In genomic region chr4:125280892-125281403, GRCh38 we compare ENCODE assay signal across 36 cellular contexts. TPM values are rescaled to one million over a fixed set of nuclear protein-coding genes. Genes with fewer than 3 reads are reported as not detected.
"Had no signal": no experiment of that assay in that cellular context is flagged by ENCODE, and none has a peak within 500 bp of the region (broad histone marks: within the 10 kb centered on the region; RNA-seq: fewer than 3 reads in every experiment).

No MANE protein-coding gene starts in this region.

- H3K4me1 Mint-ChIP-seq: activated T-helper 17 cell treated with anti-CD3 and anti-CD28 coated beads, Interleukin-2, amount 50 U/mL, for 72 hours had no signal

- ATAC-seq: activated CD8-positive, alpha-beta T cell treated with anti-CD3 and anti-CD28 coated beads for 36 hours; activated naive CD4-positive, alpha-beta T cell treated with anti-CD3 and anti-CD28 coated beads, Interleukin-2, amount 50 U/mL, for 72 hours; activated T-cell treated with anti-CD3 and anti-CD28 coated beads, Interleukin-2, amount 50 U/mL, for 72 hours; activated T-helper 17 cell treated with anti-CD3 and anti-CD28 coated beads, Interleukin-2, amount 50 U/mL, for 72 hours; Right ventricle myocardium inferior; SK-N-SH treated with all-trans-retinoic acid at 6 μM for 48 hours had no signal

- H3K4me3 ChIP-seq: PC-9 had no signal

- H3K9me3 Mint-ChIP-seq: activated CD8-positive, alpha-beta T cell treated with anti-CD3 and anti-CD28 coated beads for 36 hours; activated naive CD4-positive, alpha-beta T cell treated with anti-CD3 and anti-CD28 coated beads for 36 hours; activated naive CD4-positive, alpha-beta T cell treated with anti-CD3 and anti-CD28 coated beads, Interleukin-2, amount 50 U/mL, for 72 hours; activated T-cell treated with anti-CD3 and anti-CD28 coated beads, Interleukin-2, amount 50 U/mL, for 72 hours; activated T-helper 17 cell treated with anti-CD3 and anti-CD28 coated beads, Interleukin-2, amount 50 U/mL, for 72 hours had no signal

- H3K4me3 Mint-ChIP-seq: activated CD8-positive, alpha-beta T cell treated with anti-CD3 and anti-CD28 coated beads for 36 hours; activated naive CD4-positive, alpha-beta T cell treated with anti-CD3 and anti-CD28 coated beads for 36 hours; activated T-cell treated with anti-CD3 and anti-CD28 coated beads, Interleukin-2, amount 50 U/mL, for 72 hours; activated T-helper 17 cell treated with anti-CD3 and anti-CD28 coated beads, Interleukin-2, amount 50 U/mL, for 72 hours had no signal

- H3K4me2 ChIP-seq: KMS-11, PC-9 had no signal

- H3K9ac ChIP-seq: KMS-11 had no signal

- H3K27me3 ChIP-seq: brain microvascular endothelial cell had no signal

- H2AFZ ChIP-seq: PC-9 had no signal

- H3K27me3 Mint-ChIP-seq: activated T-helper 17 cell treated with anti-CD3 and anti-CD28 coated beads, Interleukin-2, amount 50 U/mL, for 72 hours had no signal

- H3K27ac Mint-ChIP-seq: activated CD8-positive, alpha-beta T cell treated with anti-CD3 and anti-CD28 coated beads for 36 hours; activated naive CD4-positive, alpha-beta T cell treated with anti-CD3 and anti-CD28 coated beads for 36 hours; activated naive CD4-positive, alpha-beta T cell treated with anti-CD3 and anti-CD28 coated beads, Interleukin-2, amount 50 U/mL, for 72 hours; activated T-cell treated with anti-CD3 and anti-CD28 coated beads, Interleukin-2, amount 50 U/mL, for 72 hours; activated T-helper 17 cell treated with anti-CD3 and anti-CD28 coated beads, Interleukin-2, amount 50 U/mL, for 72 hours had no signal

- H3K36me3 ChIP-seq: brain microvascular endothelial cell had no signal

- H3K27ac ChIP-seq: brain microvascular endothelial cell, KMS-11, PC-9, RWPE1, VCaP had no signal

- DNase-seq: activated CD4-positive, alpha-beta T cell treated with anti-CD3 and anti-CD28 coated beads for 1 hour; activated CD4-positive, alpha-beta T cell treated with anti-CD3 and anti-CD28 coated beads for 48 hours; activated CD4-positive, CD25-positive, alpha-beta regulatory T cell; activated CD8-positive, alpha-beta T cell treated with anti-CD3 and anti-CD28 coated beads for 36 hours; activated effector memory CD4-positive, alpha-beta T cell treated with anti-CD3 and anti-CD28 coated beads, Interleukin-2, amount 50 U/mL, for 16 hours; activated naive CD4-positive, alpha-beta T cell treated with anti-CD3 and anti-CD28 coated beads for 36 hours; activated T-cell treated with anti-CD3 and anti-CD28 coated beads, Interleukin-2, amount 50 U/mL, for 1 hour; activated T-cell treated with anti-CD3 and anti-CD28 coated beads, Interleukin-2, amount 50 U/mL, for 72 hours; amniotic stem cell; aorta; brain microvascular endothelial cell; MM.1S; MV-4-11; NCI-H1092 treated with DMSO at 0.1 percent for 48 hours; NCI-H1417; NCI-H146; NCI-H187; NCI-H2029 treated with DMSO at 0.1 percent for 48 hours; NCI-H2107; NCI-H2171; NCI-H510A; NCI-H526; NCI-H748 treated with DMSO at 0.1 percent for 48 hours; NK-92 treated with Interleukin-12 subunit alpha and Interleukin-12 subunit beta, amount 100 ng/mL, for 24 hours; PC-9; SIG-M5; T-helper 1 cell; T-helper 2 cell; T-helper 9 cell had no signal

RNA-seq across cellular contexts. Expression of gene FAT4, which starts 33.8 kb away (rescaled TPM):
- total RNA-seq: activated CD8-positive, alpha-beta T cell treated with anti-CD3 and anti-CD28 coated beads for 36 hours; activated naive CD4-positive, alpha-beta T cell treated with anti-CD3 and anti-CD28 coated beads for 36 hours; activated naive CD4-positive, alpha-beta T cell treated with anti-CD3 and anti-CD28 coated beads, Interleukin-2, amount 50 U/mL, for 72 hours; activated T-cell treated with anti-CD3 and anti-CD28 coated beads, Interleukin-2, amount 50 U/mL, for 72 hours; activated T-helper 17 cell treated with anti-CD3 and anti-CD28 coated beads, Interleukin-2, amount 50 U/mL, for 72 hours had no signal
